ENCODE assay signal across 27 cellular contexts in the genomic region with DNA sequence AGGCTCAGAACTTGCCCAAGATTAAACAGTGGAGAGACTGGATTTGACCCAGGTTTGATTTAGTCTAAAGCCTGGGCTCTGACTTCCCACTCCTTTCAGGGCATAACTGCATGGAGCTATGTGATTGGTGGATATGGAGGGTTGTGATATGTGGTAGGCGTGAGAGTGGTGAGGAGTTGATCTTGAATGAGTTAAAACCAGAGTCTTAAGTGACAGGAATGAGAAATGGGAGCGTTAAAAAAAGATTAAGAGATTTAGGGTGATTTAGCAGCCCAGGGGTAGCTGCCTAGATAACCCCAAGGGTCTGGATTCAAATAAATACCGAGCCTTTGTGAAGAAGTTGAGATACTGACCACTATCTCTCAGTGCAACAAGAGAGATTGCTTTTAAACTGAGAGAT. TPM values are rescaled to one million over a fixed set of nuclear protein-coding genes. Genes with fewer than 3 reads are reported as not detected.
DNase-seq lines count a peak whose midpoint lies in the region; ATAC-seq, FAIRE-seq and TF ChIP-seq lines count a peak whose summit lies in the region.
"Had no signal": no experiment of that assay in that cellular context is flagged by ENCODE, and none has a peak within 500 bp of the region (broad histone marks: within the 10 kb centered on the region; RNA-seq: fewer than 3 reads in every experiment).

No MANE protein-coding gene starts in this region.

- FAIRE-seq in D721Med (lab: Jason Lieb, UNC), result peak; percentile 74
- FAIRE-seq: A204.1, GM12878, GM19239 had no signal

- peaks cover 48% of the 10 kb centered on the region for H3F3A ChIP-seq in neural progenitor cell (ENCODE audit: low read depth)

- H2AFZ ChIP-seq in neural progenitor cell (replicated peaks), result no peak overlapping the region
- H2AFZ ChIP-seq: GM23338 had no signal

- no peaks in the 10 kb centered on the region for H3K79me2 ChIP-seq in neural progenitor cell (ENCODE audit: low read depth)

- ATAC-seq in mucosa of descending colon (no peak), HG03039 (IDR thresholded peaks at IDR 0.05; ENCODE audit: unreplicated experiment) (no peak)
- ATAC-seq: CD8-positive, alpha-beta T cell; GM12878; GM23338; HCT116 had no signal

- H3K4me2 ChIP-seq in neural progenitor cell, result peak overlapping the region; percentile 77
- H3K4me2 ChIP-seq: BLaER1, GM23338 had no signal

- H4K20me1 ChIP-seq in neural progenitor cell (ENCODE audit: low read depth), result no peaks in the 10 kb centered on the region
- H4K20me1 ChIP-seq: BLaER1 had no signal

- H3K4me1 ChIP-seq in ectodermal cell (ENCODE audit: control insufficient read depth, insufficient read depth, low read length), result peaks cover 52% of the 10 kb centered on the region
- peaks cover 62% of the 10 kb centered on the region for H3K4me1 ChIP-seq in neural progenitor cell
- no peaks in the 10 kb centered on the region for H3K4me1 ChIP-seq in mucosa of descending colon (ENCODE audit: low read depth)
- H3K4me1 ChIP-seq in right atrium auricular region, result no peaks in the 10 kb centered on the region
- H3K4me1 ChIP-seq: BLaER1, Caco-2 had no signal

- DNase-seq in D721Med (ENCODE audit: insufficient read length, low spot score) (no peak), WERI-Rb-1 (peak; percentile 32), neural progenitor cell (ENCODE audit: low spot score) (no peak), mucosa of descending colon (no peak), right atrium auricular region (ENCODE audit: low spot score) (no peak), NCI-H510A (lab: John Stamatoyannopoulos, UW) (no peak)
- DNase-seq: Caco-2; CD4-positive, CD25-positive, alpha-beta regulatory T cell; CD8-positive, alpha-beta T cell; DMS 273 treated with DMSO at 0.1 percent for 48 hours; DMS79; EL; GDM1; H9 had no signal

- H3K4me3 ChIP-seq in WERI-Rb-1 (ENCODE audit: low read depth, low read length) (no peak overlapping the region), ectodermal cell (ENCODE audit: insufficient read depth, low read depth, low read length) (no peak overlapping the region), neural progenitor cell (peak overlapping the region; percentile 29), mucosa of descending colon (no peak overlapping the region), right atrium auricular region (no peak overlapping the region)
- H3K4me3 ChIP-seq: BLaER1, GM12878, GM23338 had no signal

- H3K36me3 ChIP-seq in WERI-Rb-1 (no peaks in the 10 kb centered on the region), ectodermal cell (ENCODE audit: control insufficient read depth, insufficient read depth, low read length) (no peaks in the 10 kb centered on the region), neural progenitor cell (no peaks in the 10 kb centered on the region), mucosa of descending colon (ENCODE audit: low read depth) (no peaks in the 10 kb centered on the region), right atrium auricular region (no peaks in the 10 kb centered on the region)
- H3K36me3 ChIP-seq: BLaER1 had no signal

- H3K27me3 ChIP-seq in WERI-Rb-1 (ENCODE audit: insufficient read depth, low read depth, severe bottlenecking) (no peaks in the 10 kb centered on the region), ectodermal cell (ENCODE audit: control insufficient read depth, insufficient read depth, low read length, poor library complexity, severe bottlenecking) (no peaks in the 10 kb centered on the region), neural progenitor cell (no peaks in the 10 kb centered on the region), right atrium auricular region (no peaks in the 10 kb centered on the region)

- H3K9me3 ChIP-seq in WERI-Rb-1 (ENCODE audit: severe bottlenecking), result peaks cover 2% of the 10 kb centered on the region
- H3K9me3 ChIP-seq in ectodermal cell (ENCODE audit: control insufficient read depth, low read length), result no peaks in the 10 kb centered on the region
- H3K9me3 ChIP-seq in neural progenitor cell (ENCODE audit: low read depth), result no peaks in the 10 kb centered on the region
- H3K9me3 ChIP-seq in mucosa of descending colon, result no peaks in the 10 kb centered on the region
- H3K9me3 ChIP-seq in right atrium auricular region, result no peaks in the 10 kb centered on the region
- H3K9me3 ChIP-seq: BLaER1, Caco-2 had no signal

- no peaks in the 10 kb centered on the region for H3K9me3 Mint-ChIP-seq in neural progenitor cell
- H3K9me3 Mint-ChIP-seq: CD8-positive, alpha-beta T cell; GM23338; H9 had no signal

- no peak overlapping the region for H3K4me3 Mint-ChIP-seq in neural progenitor cell
- H3K4me3 Mint-ChIP-seq: B cell; CD4-positive, CD25-positive, alpha-beta regulatory T cell; CD8-positive, alpha-beta T cell; GM23338; H9 had no signal

- H3K27ac ChIP-seq in WERI-Rb-1 (peak overlapping the region; percentile 52), ectodermal cell (ENCODE audit: insufficient read depth, low read depth, low read length, poor library complexity, severe bottlenecking) (peak overlapping the region; percentile 26), neural progenitor cell (peak overlapping the region; percentile 89), right atrium auricular region (no peak overlapping the region)
- H3K27ac ChIP-seq: 22Rv1, BLaER1, C4-2B had no signal

- no peak overlapping the region for H3K9ac ChIP-seq in neural progenitor cell
- H3K9ac ChIP-seq: BLaER1 had no signal

- no peak overlapping the region for H3K27ac Mint-ChIP-seq in neural progenitor cell
- H3K27ac Mint-ChIP-seq: B cell; CD4-positive, CD25-positive, alpha-beta regulatory T cell; CD8-positive, alpha-beta T cell; GM23338; H9 had no signal

- intact Hi-C loops in mucosa of descending colon (cut with DNase I, micrococcal nuclease), result no loop called here

- peaks cover 4% of the 10 kb centered on the region for H3K27me3 Mint-ChIP-seq in neural progenitor cell (ENCODE audit: insufficient read depth, low read depth)

- WGBS in ectodermal cell, 2 experiments, result 79 to 84% methylated on average over 3 of the region's 3 CpGs

- no peaks in the 10 kb centered on the region for H3K36me3 Mint-ChIP-seq in neural progenitor cell
- H3K36me3 Mint-ChIP-seq: CD4-positive, CD25-positive, alpha-beta regulatory T cell; CD8-positive, alpha-beta T cell had no signal

- H3K4me1 Mint-ChIP-seq in neural progenitor cell, result peaks cover 26% of the 10 kb centered on the region
- H3K4me1 Mint-ChIP-seq: B cell; CD4-positive, CD25-positive, alpha-beta regulatory T cell had no signal

- TF ChIP-seq CTCF in D721Med (IDR thresholded peaks at IDR 0.05; ENCODE audit: insufficient read depth, missing control alignments), result no peak
- no peak for TF ChIP-seq CTCF in WERI-Rb-1 (IDR thresholded peaks at IDR 0.05; ENCODE audit: low read depth, low read length)
- no peak for TF ChIP-seq CTCF in neural progenitor cell (IDR thresholded peaks at IDR 0.05)
- TF ChIP-seq CTCF in mucosa of descending colon (IDR thresholded peaks at IDR 0.05), result no peak
- TF ChIP-seq CTCF in right atrium auricular region (IDR thresholded peaks at IDR 0.05), result no peak

RNA-seq across cellular contexts. Expression of a gene that starts 8.4 kb away (rescaled TPM):
- 0.37 TPM for polyA plus RNA-seq in ectodermal cell (2013, experiment 1 of 4)
- polyA plus RNA-seq in ectodermal cell (2013, experiment 2 of 4), result 0.25 TPM
- 0.48 TPM for polyA plus RNA-seq in ectodermal cell (2013, experiment 3 of 4)
- 0.41 TPM for polyA plus RNA-seq in ectodermal cell (2013, experiment 4 of 4)
- total RNA-seq in neural progenitor cell (ENCODE audit: low replicate concordance), result 0.40 TPM in 1 of 2 replicates, not detected in the other
- under 1 TPM in 2 of 3 donors, not detected in 1; 0.14 to 0.22 TPM for total RNA-seq in mucosa of descending colon
- total RNA-seq in right atrium auricular region, result under 1 TPM; 0.12 to 0.22 TPM
- total RNA-seq: B cell; CD4-positive, CD25-positive, alpha-beta regulatory T cell; CD8-positive, alpha-beta T cell; GM12878; H4 had no signal
- polyA plus RNA-seq: AG04450; CD4-positive, CD25-positive, alpha-beta regulatory T cell had no signal

Comparison
In these comparisons a context has a peak if more than half of its experiments do, and no peak if none do; other contexts are left out.
1. H3K27ac ChIP-seq: peak in WERI-Rb-1 (single experiment), ectodermal cell (single experiment) and neural progenitor cell (single experiment); none in right atrium auricular region (0 of 2).